14 cellular contexts compared by ENCODE assay signal in genomic region chr18:3649559-3650426, GRCh38.
A peak's percentile ranks its signal among the peaks of the same experiment; 100 is the strongest.
DNase-seq lines count a peak whose midpoint lies in the region; ATAC-seq and TF ChIP-seq lines count a peak whose summit lies in the region.
"Had no signal": no experiment of that assay in that cellular context is flagged by ENCODE, and none has a peak within 500 bp of the region (broad histone marks: within the 10 kb centered on the region; RNA-seq: fewer than 3 reads in every experiment).

No MANE protein-coding gene starts in this region.

- ATAC-seq in omental fat pad (ENCODE audit: low FRiP score) (peak; percentile 35), GM21825 (IDR thresholded peaks at IDR 0.05; ENCODE audit: unreplicated experiment) (no peak), GM21619 (IDR thresholded peaks at IDR 0.05; ENCODE audit: unreplicated experiment) (no peak)
- ATAC-seq: T-helper 17 cell had no signal

- H3K27me3 ChIP-seq in SJSA1 (replicated peaks), result no peaks in the 10 kb centered on the region
- H3K27me3 ChIP-seq in testis, result no peaks in the 10 kb centered on the region
- H3K27me3 ChIP-seq: esophagus muscularis mucosa had no signal

- TF ChIP-seq POLR2A in testis (IDR thresholded peaks at IDR 0.05), result no peak

- H3K36me3 ChIP-seq in SJSA1, result no peaks in the 10 kb centered on the region
- no peaks in the 10 kb centered on the region for H3K36me3 ChIP-seq in testis (ENCODE audit: low read depth, missing control alignments)
- H3K36me3 ChIP-seq: esophagus muscularis mucosa had no signal

- TF ChIP-seq CTCF in omental fat pad (IDR thresholded peaks at IDR 0.05) (no peak), testis (IDR thresholded peaks at IDR 0.05) (no peak)

- no peaks in the 10 kb centered on the region for H3K9me3 ChIP-seq in SJSA1 (replicated peaks)
- no peaks in the 10 kb centered on the region for H3K9me3 ChIP-seq in testis
- H3K9me3 ChIP-seq: esophagus muscularis mucosa had no signal

- H3K4me1 ChIP-seq in SJSA1 (replicated peaks) (peaks cover 64% of the 10 kb centered on the region), testis (peaks cover 11% of the 10 kb centered on the region)

- intact Hi-C loops in testis (cut with DNase I; ENCODE audit: low total_unique reads), result no loop called here

- no peak overlapping the region for H3K4me3 ChIP-seq in SJSA1
- no peak overlapping the region for H3K4me3 ChIP-seq in testis
- H3K4me3 ChIP-seq: esophagus muscularis mucosa had no signal

- H3K27ac ChIP-seq in SJSA1 (peak overlapping the region; percentile 91), epithelial cell of prostate (peak overlapping the region; percentile 97), testis (no peak overlapping the region)
- H3K27ac ChIP-seq: esophagus muscularis mucosa had no signal

- WGBS in testis, 2 donors, result 84 to 89% methylated on average over 8 of the region's 8 CpGs

- DNase-seq in ELF-1 (ENCODE audit: low read depth, low spot score) (peak; percentile 25), SJSA1 (ENCODE audit: low read depth in 1 of 2, low spot score in 2 of 2) (peak; percentile 81 to 83), epithelial cell of prostate (ENCODE audit: low read depth, low spot score) (no peak), omental fat pad (ENCODE audit: low spot score) (no peak), NCI-H82 (lab: John Stamatoyannopoulos, UW) (no peak), testis (no peak)
- DNase-seq: activated gamma-delta T cell, DMS79 treated with DMSO at 0.1 percent for 48 hours, naive B cell, NCI-H1436, T-helper 17 cell had no signal

Comparison
In these comparisons a context has a peak if more than half of its experiments do, and no peak if none do; other contexts are left out.
1. DNase-seq: peak in ELF-1 (single experiment) and SJSA1 (2 of 2); none in epithelial cell of prostate (single experiment), omental fat pad (single experiment), NCI-H82 (single experiment) and testis (single experiment).
2. H3K27ac ChIP-seq: peak in SJSA1 (single experiment) and epithelial cell of prostate (single experiment); none in testis (0 of 2).